1 cellular context compared by ENCODE assay signal in the genomic region with DNA sequence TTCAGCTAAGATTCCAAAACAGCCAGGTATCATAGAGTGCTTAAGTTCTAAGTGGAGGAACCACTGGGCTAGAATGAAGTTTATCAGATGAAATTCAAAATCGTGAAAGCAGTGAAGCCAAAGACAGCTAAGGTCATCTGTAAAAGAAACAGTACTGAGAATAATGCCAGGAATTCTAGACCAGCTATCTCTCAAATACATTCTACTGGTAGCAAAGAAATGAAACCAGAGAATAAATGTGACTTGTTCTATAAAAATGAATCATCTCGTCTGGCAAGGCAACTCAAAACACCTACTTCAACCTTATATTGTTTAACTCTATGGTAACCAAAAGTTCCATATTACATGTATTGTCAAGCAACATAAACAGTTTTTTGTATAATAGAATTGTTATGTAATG.
TF ChIP-seq lines count a peak whose summit lies in the region.

No MANE protein-coding gene starts in this region.

TF ChIP-seq in GM23338, 12 proteins besides CTCF, POLR2A, EP300 and RAD21 (continued from another document):
- TF ChIP-seq, protein P1, sequence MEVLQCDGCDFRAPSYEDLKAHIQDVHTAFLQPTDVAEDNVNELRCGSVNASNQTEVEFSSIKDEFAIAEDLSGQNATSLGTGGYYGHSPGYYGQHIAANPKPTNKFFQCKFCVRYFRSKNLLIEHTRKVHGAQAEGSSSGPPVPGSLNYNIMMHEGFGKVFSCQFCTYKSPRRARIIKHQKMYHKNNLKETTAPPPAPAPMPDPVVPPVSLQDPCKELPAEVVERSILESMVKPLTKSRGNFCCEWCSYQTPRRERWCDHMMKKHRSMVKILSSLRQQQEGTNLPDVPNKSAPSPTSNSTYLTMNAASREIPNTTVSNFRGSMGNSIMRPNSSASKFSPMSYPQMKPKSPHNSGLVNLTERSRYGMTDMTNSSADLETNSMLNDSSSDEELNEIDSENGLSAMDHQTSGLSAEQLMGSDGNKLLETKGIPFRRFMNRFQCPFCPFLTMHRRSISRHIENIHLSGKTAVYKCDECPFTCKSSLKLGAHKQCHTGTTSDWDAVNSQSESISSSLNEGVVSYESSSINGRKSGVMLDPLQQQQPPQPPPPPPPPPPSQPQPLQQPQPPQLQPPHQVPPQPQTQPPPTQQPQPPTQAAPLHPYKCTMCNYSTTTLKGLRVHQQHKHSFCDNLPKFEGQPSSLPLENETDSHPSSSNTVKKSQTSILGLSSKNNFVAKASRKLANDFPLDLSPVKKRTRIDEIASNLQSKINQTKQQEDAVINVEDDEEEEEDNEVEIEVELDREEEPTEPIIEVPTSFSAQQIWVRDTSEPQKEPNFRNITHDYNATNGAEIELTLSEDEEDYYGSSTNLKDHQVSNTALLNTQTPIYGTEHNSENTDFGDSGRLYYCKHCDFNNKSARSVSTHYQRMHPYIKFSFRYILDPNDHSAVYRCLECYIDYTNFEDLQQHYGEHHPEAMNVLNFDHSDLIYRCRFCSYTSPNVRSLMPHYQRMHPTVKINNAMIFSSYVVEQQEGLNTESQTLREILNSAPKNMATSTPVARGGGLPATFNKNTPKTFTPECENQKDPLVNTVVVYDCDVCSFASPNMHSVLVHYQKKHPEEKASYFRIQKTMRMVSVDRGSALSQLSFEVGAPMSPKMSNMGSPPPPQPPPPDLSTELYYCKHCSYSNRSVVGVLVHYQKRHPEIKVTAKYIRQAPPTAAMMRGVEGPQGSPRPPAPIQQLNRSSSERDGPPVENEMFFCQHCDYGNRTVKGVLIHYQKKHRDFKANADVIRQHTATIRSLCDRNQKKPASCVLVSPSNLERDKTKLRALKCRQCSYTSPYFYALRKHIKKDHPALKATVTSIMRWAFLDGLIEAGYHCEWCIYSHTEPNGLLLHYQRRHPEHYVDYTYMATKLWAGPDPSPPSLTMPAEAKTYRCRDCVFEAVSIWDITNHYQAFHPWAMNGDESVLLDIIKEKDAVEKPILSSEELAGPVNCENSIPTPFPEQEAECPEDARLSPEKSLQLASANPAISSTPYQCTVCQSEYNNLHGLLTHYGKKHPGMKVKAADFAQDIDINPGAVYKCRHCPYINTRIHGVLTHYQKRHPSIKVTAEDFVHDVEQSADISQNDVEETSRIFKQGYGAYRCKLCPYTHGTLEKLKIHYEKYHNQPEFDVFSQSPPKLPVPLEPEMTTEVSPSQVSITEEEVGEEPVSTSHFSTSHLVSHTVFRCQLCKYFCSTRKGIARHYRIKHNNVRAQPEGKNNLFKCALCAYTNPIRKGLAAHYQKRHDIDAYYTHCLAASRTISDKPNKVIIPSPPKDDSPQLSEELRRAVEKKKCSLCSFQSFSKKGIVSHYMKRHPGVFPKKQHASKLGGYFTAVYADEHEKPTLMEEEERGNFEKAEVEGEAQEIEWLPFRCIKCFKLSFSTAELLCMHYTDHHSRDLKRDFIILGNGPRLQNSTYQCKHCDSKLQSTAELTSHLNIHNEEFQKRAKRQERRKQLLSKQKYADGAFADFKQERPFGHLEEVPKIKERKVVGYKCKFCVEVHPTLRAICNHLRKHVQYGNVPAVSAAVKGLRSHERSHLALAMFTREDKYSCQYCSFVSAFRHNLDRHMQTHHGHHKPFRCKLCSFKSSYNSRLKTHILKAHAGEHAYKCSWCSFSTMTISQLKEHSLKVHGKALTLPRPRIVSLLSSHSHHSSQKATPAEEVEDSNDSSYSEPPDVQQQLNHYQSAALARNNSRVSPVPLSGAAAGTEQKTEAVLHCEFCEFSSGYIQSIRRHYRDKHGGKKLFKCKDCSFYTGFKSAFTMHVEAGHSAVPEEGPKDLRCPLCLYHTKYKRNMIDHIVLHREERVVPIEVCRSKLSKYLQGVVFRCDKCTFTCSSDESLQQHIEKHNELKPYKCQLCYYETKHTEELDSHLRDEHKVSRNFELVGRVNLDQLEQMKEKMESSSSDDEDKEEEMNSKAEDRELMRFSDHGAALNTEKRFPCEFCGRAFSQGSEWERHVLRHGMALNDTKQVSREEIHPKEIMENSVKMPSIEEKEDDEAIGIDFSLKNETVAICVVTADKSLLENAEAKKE (CRISPR knock-in tag; IDR thresholded peaks at IDR 0.05) = no peak
- TF ChIP-seq NANOG (IDR thresholded peaks at IDR 0.05; ENCODE audit: borderline replicate concordance) (no peak), EZH2 (IDR thresholded peaks at IDR 0.05; ENCODE audit: low read depth, unreplicated experiment) (no peak), STAT1 (IDR thresholded peaks at IDR 0.05; ENCODE audit: unreplicated experiment) (no peak), CREB1 (CRISPR knock-in tag; IDR thresholded peaks at IDR 0.05; ENCODE audit: low read depth) (no peak), ZNF331 (CRISPR knock-in tag; IDR thresholded peaks at IDR 0.05; ENCODE audit: low read depth) (no peak), REST (IDR thresholded peaks at IDR 0.05; ENCODE audit: unreplicated experiment) (no peak), ZNF114 (CRISPR knock-in tag; IDR thresholded peaks at IDR 0.05) (no peak)
